Comparison of ENCODE assay signal across 9 cellular contexts in genomic region chr7:29194206-29194593, GRCh38. TPM values are rescaled to one million over a fixed set of nuclear protein-coding genes. Genes with fewer than 3 reads are reported as not detected.
DNase-seq lines count a peak whose midpoint lies in the region; ATAC-seq, FAIRE-seq and TF ChIP-seq lines count a peak whose summit lies in the region.
"Had no signal": no experiment of that assay in that cellular context is flagged by ENCODE, and none has a peak within 500 bp of the region (broad histone marks: within the 10 kb centered on the region; RNA-seq: fewer than 3 reads in every experiment).

No MANE protein-coding gene starts in this region.

- no peaks in the 10 kb centered on the region for H3K9me2 ChIP-seq in Karpas-422 (replicated peaks; ENCODE audit: insufficient read depth, low read length)

- H3K9me3 Mint-ChIP-seq in astrocyte (ENCODE audit: unreplicated experiment), result no peaks in the 10 kb centered on the region
- no peaks in the 10 kb centered on the region for H3K9me3 Mint-ChIP-seq in stimulated activated naive CD8-positive, alpha-beta T cell treated with anti-CD3 and anti-CD28 coated beads, Interleukin-15, Interleukin-2, amounts not matched to agents 100 ng/mL and 50 ng/mL, for 24 hours

- no peaks in the 10 kb centered on the region for H3K36me3 ChIP-seq in astrocyte (ENCODE audit: insufficient read depth, low read length)
- no peaks in the 10 kb centered on the region for H3K36me3 ChIP-seq in keratinocyte (ENCODE audit: control insufficient read depth in 2 of 2, extremely low read depth in 1 of 2, insufficient read depth in 2 of 2, low read length in 2 of 2)
- no peaks in the 10 kb centered on the region for H3K36me3 ChIP-seq in Karpas-422 (ENCODE audit: insufficient read depth, low read length)

- peak overlapping the region; percentile 90 for H3K4me2 ChIP-seq in astrocyte (ENCODE audit: low read length)
- H3K4me2 ChIP-seq in keratinocyte (ENCODE audit: control insufficient read depth, extremely low read depth, insufficient read depth, low read depth, low read length), result peak overlapping the region; percentile 90
- no peak overlapping the region for H3K4me2 ChIP-seq in Karpas-422 (ENCODE audit: low read depth, low read length, poor library complexity, severe bottlenecking)

- H3K4me1 Mint-ChIP-seq in astrocyte (ENCODE audit: low read depth, unreplicated experiment), result peaks cover 1% of the 10 kb centered on the region
- H3K4me1 Mint-ChIP-seq in stimulated activated naive CD8-positive, alpha-beta T cell treated with anti-CD3 and anti-CD28 coated beads, Interleukin-15, Interleukin-2, amounts not matched to agents 100 ng/mL and 50 ng/mL, for 24 hours (ENCODE audit: low read depth), result peaks cover 22% of the 10 kb centered on the region

- H3K79me2 ChIP-seq in astrocyte (ENCODE audit: insufficient read depth, low read length) (no peaks in the 10 kb centered on the region), keratinocyte (ENCODE audit: control insufficient read depth, insufficient read depth, low read length) (no peaks in the 10 kb centered on the region), Karpas-422 (ENCODE audit: low read length) (no peaks in the 10 kb centered on the region)

- peak overlapping the region; percentile 78 for H3K4me3 Mint-ChIP-seq in astrocyte (ENCODE audit: unreplicated experiment)
- H3K4me3 Mint-ChIP-seq in stimulated activated naive CD8-positive, alpha-beta T cell treated with anti-CD3 and anti-CD28 coated beads, Interleukin-15, Interleukin-2, amounts not matched to agents 100 ng/mL and 50 ng/mL, for 24 hours, result peak overlapping the region; percentile 77

- no peak for TF ChIP-seq POLR2A in GM12891 (IDR thresholded peaks at IDR 0.05; ENCODE audit: low read depth, low read length)

- H2AFZ ChIP-seq in astrocyte (ENCODE audit: low read depth, low read length), result peak overlapping the region; percentile 90
- H2AFZ ChIP-seq in keratinocyte (ENCODE audit: control insufficient read depth, low read length), result peak overlapping the region; percentile 89
- H2AFZ ChIP-seq in Karpas-422 (ENCODE audit: low read length), result no peak overlapping the region

- DNase-seq in Ammon's horn (ENCODE audit: low spot score) (peak; percentile 11), astrocyte (ENCODE audit: low read depth) (no peak), keratinocyte (ENCODE audit: low read depth, low spot score) (no peak), HT-29 (ENCODE audit: low spot score) (no peak), Karpas-422 (no peak), GM12891 (ENCODE audit: insufficient read length, low spot score) (no peak)

- no peaks in the 10 kb centered on the region for H3K9me1 ChIP-seq in keratinocyte (ENCODE audit: control insufficient read depth, extremely low read depth, insufficient read depth, low read length)

- FAIRE-seq in astrocyte (lab: Jason Lieb, UNC) (no peak), keratinocyte (lab: Jason Lieb, UNC) (no peak), GM12891 (lab: Jason Lieb, UNC) (no peak)
- FAIRE-seq: colon had no signal

- H3K4me3 ChIP-seq in astrocyte (ENCODE audit: insufficient read depth, low read depth, low read length) (peak overlapping the region; percentile 60), keratinocyte (ENCODE audit: control insufficient read depth in 2 of 3, extremely low read depth in 1 of 3, insufficient read depth in 2 of 3, low read depth in 1 of 3, low read length in 3 of 3) (peak overlapping the region; percentile 76 to 80 (median 78)), Karpas-422 (ENCODE audit: low read length) (no peak overlapping the region)

- peaks cover 72% of the 10 kb centered on the region for H3K27me3 Mint-ChIP-seq in astrocyte (ENCODE audit: low read depth, unreplicated experiment)
- peaks cover 60% of the 10 kb centered on the region for H3K27me3 Mint-ChIP-seq in stimulated activated naive CD8-positive, alpha-beta T cell treated with anti-CD3 and anti-CD28 coated beads, Interleukin-15, Interleukin-2, amounts not matched to agents 100 ng/mL and 50 ng/mL, for 24 hours

- H3K4me1 ChIP-seq in astrocyte (ENCODE audit: insufficient read depth, low read length), result peaks cover 3% of the 10 kb centered on the region
- H3K4me1 ChIP-seq in keratinocyte (ENCODE audit: control insufficient read depth, extremely low read depth, insufficient read depth, low read length), result peaks cover 3% of the 10 kb centered on the region
- peaks cover 65% of the 10 kb centered on the region for H3K4me1 ChIP-seq in Karpas-422 (ENCODE audit: low read length)

- no peak overlapping the region for H3K27ac Mint-ChIP-seq in astrocyte (ENCODE audit: unreplicated experiment)
- no peak overlapping the region for H3K27ac Mint-ChIP-seq in stimulated activated naive CD8-positive, alpha-beta T cell treated with anti-CD3 and anti-CD28 coated beads, Interleukin-15, Interleukin-2, amounts not matched to agents 100 ng/mL and 50 ng/mL, for 24 hours

- H4K20me1 ChIP-seq in astrocyte (ENCODE audit: insufficient read depth, low read length) (no peaks in the 10 kb centered on the region), keratinocyte (ENCODE audit: control insufficient read depth, extremely low read depth, insufficient read depth, low read length) (no peaks in the 10 kb centered on the region), Karpas-422 (ENCODE audit: insufficient read depth, low read depth, low read length) (no peaks in the 10 kb centered on the region)

- peak overlapping the region; percentile 7 for H3K9ac ChIP-seq in astrocyte (ENCODE audit: low read length)
- peak overlapping the region; percentile 66 for H3K9ac ChIP-seq in keratinocyte (ENCODE audit: control insufficient read depth, extremely low read depth, insufficient read depth, low read length)
- H3K9ac ChIP-seq in Karpas-422 (ENCODE audit: low read length), result no peak overlapping the region

- H3K27ac ChIP-seq in astrocyte (ENCODE audit: low read depth, low read length) (no peak overlapping the region), keratinocyte (ENCODE audit: control insufficient read depth, insufficient read depth, low read length) (no peak overlapping the region), Karpas-422 (ENCODE audit: low read length) (no peak overlapping the region)

- dilution Hi-C loops in keratinocyte (cut with MboI; ENCODE audit: extremely low pct_ligation_motif_present, low sequenced_read_pairs), result no loop called here

- no peak for TF ChIP-seq CTCF in astrocyte (IDR thresholded peaks at IDR 0.05; ENCODE audit: insufficient read depth, low read depth, low read length)
- TF ChIP-seq CTCF in keratinocyte (optimal IDR thresholded peaks at IDR 0.05 in 1 of 3, IDR thresholded peaks at IDR 0.05 in 1 of 3, conservative IDR thresholded peaks at IDR 0.05 in 1 of 3; ENCODE audit: extremely low read depth in 1 of 3, insufficient read depth in 2 of 3, low read length in 3 of 3), result no peak

- ATAC-seq in HG03354 (IDR thresholded peaks at IDR 0.05; ENCODE audit: poor library complexity, severe bottlenecking, unreplicated experiment), result peak; percentile 22

- no peaks in the 10 kb centered on the region for H3K36me3 Mint-ChIP-seq in astrocyte (ENCODE audit: low read depth, unreplicated experiment)
- no peaks in the 10 kb centered on the region for H3K36me3 Mint-ChIP-seq in stimulated activated naive CD8-positive, alpha-beta T cell treated with anti-CD3 and anti-CD28 coated beads, Interleukin-15, Interleukin-2, amounts not matched to agents 100 ng/mL and 50 ng/mL, for 24 hours (ENCODE audit: low read depth)

- H3K9me3 ChIP-seq in astrocyte (ENCODE audit: insufficient read depth, low read depth, low read length) (no peaks in the 10 kb centered on the region), keratinocyte (ENCODE audit: control insufficient read depth, low read depth, low read length) (no peaks in the 10 kb centered on the region), Karpas-422 (ENCODE audit: low read length) (no peaks in the 10 kb centered on the region)

- peaks cover 64% of the 10 kb centered on the region for H3K27me3 ChIP-seq in astrocyte (ENCODE audit: insufficient read depth, low read length)
- peaks cover 3% of the 10 kb centered on the region for H3K27me3 ChIP-seq in keratinocyte (ENCODE audit: control insufficient read depth, extremely low read depth, insufficient read depth, low read length)
- H3K27me3 ChIP-seq in Karpas-422 (ENCODE audit: low read length), result no peaks in the 10 kb centered on the region

TF ChIP-seq in GM12891, 5 proteins besides CTCF, POLR2A, EP300 and RAD21:
- TF ChIP-seq POU2F2 (IDR thresholded peaks at IDR 0.05; ENCODE audit: low read depth, low read length), result no peak
- TF ChIP-seq TAF1 (IDR thresholded peaks at IDR 0.05; ENCODE audit: low read depth, low read length), result no peak
- TF ChIP-seq PAX5 (IDR thresholded peaks at IDR 0.05; ENCODE audit: insufficient read depth, low read length, severe bottlenecking), result no peak
- TF ChIP-seq POLR2AphosphoS5 (IDR thresholded peaks at IDR 0.05; ENCODE audit: low read depth, low read length), result no peak
- no peak for TF ChIP-seq SPI1 (IDR thresholded peaks at IDR 0.05; ENCODE audit: low read depth, low read length)
TF ChIP-seq in GM12891: peak in this region for 0.

RNA-seq across cellular contexts. Expression of gene CHN2, which starts 0.4 kb away (rescaled TPM):
- total RNA-seq in astrocyte, result 2.5 and 3.6 TPM in 2 replicates
- polyA plus RNA-seq in keratinocyte, result 1.3 to 1.8 TPM (median 1.6 TPM) in 3 replicates
- polyA plus RNA-seq in keratinocyte (2011; ENCODE audit: low read depth), result 1.4 TPM
- polyA plus RNA-seq in keratinocyte (2011; cell fraction: cytosol; rRNA removed), result 1.4 and 2.4 TPM in 2 replicates
- polyA plus RNA-seq in keratinocyte (2011; cell fraction: nucleus; rRNA removed), result 1.4 and 1.9 TPM in 2 replicates
- polyA plus RNA-seq in keratinocyte (2012; ENCODE audit: low replicate concordance), result 0.48 and 0.87 TPM in 2 replicates
- 1.7 to 2.2 TPM in 2 of 3 replicates, not detected in the other for polyA minus RNA-seq in keratinocyte
- 4.6 TPM for polyA minus RNA-seq in keratinocyte (2011; cell fraction: cytosol; rRNA and poly(A)+ RNA removed)
- polyA minus RNA-seq in keratinocyte (2011; cell fraction: nucleus; rRNA and poly(A)+ RNA removed), result 0.74 and 3.1 TPM in 2 replicates
- 4.3 and 7.2 TPM in 2 replicates for total RNA-seq in HT-29 (2014; rRNA removed; shearing (Covaris generic))
- total RNA-seq in Karpas-422 (2014; rRNA removed; shearing (Covaris generic); ENCODE audit: low replicate concordance), result 3.3 and 9.1 TPM in 2 replicates
- not detected for polyA plus RNA-seq in GM12891 (2012; ENCODE audit: low read depth, missing spikeins)

RNA-seq across cellular contexts. Expression of gene CPVL, which starts 47.9 kb away (rescaled TPM):
- 16.3 and 22.2 TPM in 2 replicates for total RNA-seq in astrocyte
- 2.4 to 9.8 TPM (median 7.8 TPM) in 3 replicates for polyA plus RNA-seq in keratinocyte
- 2.7 TPM for polyA plus RNA-seq in keratinocyte (2011; ENCODE audit: low read depth)
- 2.1 and 3.4 TPM in 2 replicates for polyA plus RNA-seq in keratinocyte (2011; cell fraction: cytosol; rRNA removed)
- 5.1 and 5.6 TPM in 2 replicates for polyA plus RNA-seq in keratinocyte (2011; cell fraction: nucleus; rRNA removed)
- 1.1 and 2.9 TPM in 2 replicates for polyA plus RNA-seq in keratinocyte (2012; ENCODE audit: low replicate concordance)
- polyA minus RNA-seq in keratinocyte, result 0.72 to 11.0 TPM (median 7.6 TPM) in 3 replicates
- polyA minus RNA-seq in keratinocyte (2011; cell fraction: cytosol; rRNA and poly(A)+ RNA removed), result 4.8 TPM
- polyA minus RNA-seq in keratinocyte (2011; cell fraction: nucleus; rRNA and poly(A)+ RNA removed), result 2.7 and 7.0 TPM in 2 replicates
- total RNA-seq in HT-29 (2014; rRNA removed; shearing (Covaris generic)), result 1.8 and 5.3 TPM in 2 replicates
- not detected in 2 replicates for total RNA-seq in Karpas-422 (2014; rRNA removed; shearing (Covaris generic); ENCODE audit: low replicate concordance)
- not detected for polyA plus RNA-seq in GM12891 (2012; ENCODE audit: low read depth, missing spikeins)
